ENCODE assay signal across 10 cellular contexts in the genomic region with DNA sequence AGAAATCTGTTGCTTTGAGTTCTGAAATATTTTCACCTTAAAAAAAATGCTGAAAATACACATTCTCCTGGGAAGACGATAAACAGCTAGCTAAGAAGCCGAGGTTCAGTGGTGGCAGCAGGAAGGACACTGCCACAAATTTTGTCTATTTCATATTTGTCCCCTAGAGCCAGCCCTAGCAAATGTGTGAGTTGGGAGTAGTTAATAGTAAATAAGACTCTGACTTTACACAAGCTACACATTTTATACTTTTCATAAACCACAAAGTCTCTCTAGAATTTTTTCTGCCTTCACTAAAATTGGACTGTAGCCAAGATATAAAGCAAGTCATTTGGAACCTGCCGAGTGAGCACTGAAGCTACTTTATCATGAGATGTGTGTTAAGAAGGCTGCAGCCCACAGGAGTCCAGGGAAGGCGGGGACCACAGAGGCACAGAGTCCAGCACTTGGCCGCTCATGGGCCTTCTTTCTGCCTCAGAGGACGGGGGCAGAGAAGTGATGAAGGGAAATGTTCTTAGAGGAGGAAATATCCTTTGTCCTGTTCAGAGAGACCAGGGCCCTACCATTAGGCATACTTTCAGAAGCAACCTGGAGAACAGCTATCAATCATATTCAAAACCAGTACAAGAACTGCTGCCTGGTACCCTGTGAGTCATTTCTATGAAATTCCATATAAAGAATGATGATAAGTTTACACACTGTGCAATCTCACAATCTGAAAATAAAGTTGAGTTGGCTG.
DNase-seq lines count a peak whose midpoint lies in the region; ATAC-seq and TF ChIP-seq lines count a peak whose summit lies in the region.
"Had no signal": no experiment of that assay in that cellular context is flagged by ENCODE, and none has a peak within 500 bp of the region (broad histone marks: within the 10 kb centered on the region; RNA-seq: fewer than 3 reads in every experiment).

No MANE protein-coding gene starts in this region.

- peak overlapping the region; percentile 49 for H3K4me3 Mint-ChIP-seq in T-helper 17 cell

- H3K36me3 ChIP-seq in BLaER1 treated with 17β-estradiol and CSF1 and Interleukin-3, amounts not matched to agents 10 nM and 100 nM, result peaks cover 0 to 42% (median 0%) of the 10 kb centered on the region in 11 experiments; a peak in 8 of 22 replicates
- no peaks in the 10 kb centered on the region for H3K36me3 ChIP-seq in body of pancreas (replicated peaks in 1 of 2; ENCODE audit: insufficient read depth in 1 of 2, low read depth in 2 of 2)

- no peak overlapping the region for H3K4me3 ChIP-seq in BLaER1 treated with 17β-estradiol and CSF1 and Interleukin-3, amounts not matched to agents 10 nM and 100 nM
- H3K4me3 ChIP-seq in body of pancreas, result no peak overlapping the region

- H4K20me1 ChIP-seq in BLaER1 treated with 17β-estradiol and CSF1 and Interleukin-3, amounts not matched to agents 10 nM and 100 nM, result no peaks in the 10 kb centered on the region

- H3K4me1 Mint-ChIP-seq in T-helper 17 cell, result peaks cover 23% of the 10 kb centered on the region

- no peak overlapping the region for H3K27ac ChIP-seq in BLaER1 treated with 17β-estradiol and CSF1 and Interleukin-3, amounts not matched to agents 10 nM and 100 nM
- H3K27ac ChIP-seq in body of pancreas, result peak overlapping the region in 1 of 4 donors; percentile 12

- H3K9ac ChIP-seq in BLaER1 treated with 17β-estradiol and CSF1 and Interleukin-3, amounts not matched to agents 10 nM and 100 nM, result peak overlapping the region in 1 of 11 experiments; percentile 12; a peak in 1 of 22 replicates

- TF ChIP-seq CTCF in body of pancreas (IDR thresholded peaks at IDR 0.05), result no peak

- peak; percentile 30 for ATAC-seq in T-helper 17 cell
- ATAC-seq in body of pancreas, result no peak
- ATAC-seq: naive thymus-derived CD4-positive, alpha-beta T cell had no signal

- DNase-seq in DMS79 treated with DMSO at 0.1 percent for 48 hours (lab: John Stamatoyannopoulos, UW) (peak; percentile 84), T-helper 17 cell (no peak), glomerular visceral epithelial cell (ENCODE audit: extremely low spot score) (peak; percentile 56), SIG-M5 treated with dmso at 0.1 percent for 504 hours (lab: John Stamatoyannopoulos, UW; ENCODE audit: unreplicated experiment) (no peak), body of pancreas (no peak), hepatic stellate cell (ENCODE audit: low spot score) (no peak)
- DNase-seq: effector CD8-positive, alpha-beta T cell; MM.1S had no signal

- H3K27me3 Mint-ChIP-seq in T-helper 17 cell, result no peaks in the 10 kb centered on the region
- H3K27me3 Mint-ChIP-seq: naive thymus-derived CD4-positive, alpha-beta T cell had no signal

- peaks cover 26 to 38% (median 30%) of the 10 kb centered on the region in 10 experiments for H3K4me1 ChIP-seq in BLaER1 treated with 17β-estradiol and CSF1 and Interleukin-3, amounts not matched to agents 10 nM and 100 nM
- H3K4me1 ChIP-seq in body of pancreas, result peaks cover 49% of the 10 kb centered on the region

- H3K4me2 ChIP-seq in BLaER1 treated with 17β-estradiol and CSF1 and Interleukin-3, amounts not matched to agents 10 nM and 100 nM, result peak overlapping the region; percentile 4 to 60 (median 43); a peak in 19 of 22 replicates

- TF ChIP-seq POLR2A in body of pancreas (IDR thresholded peaks at IDR 0.05), result no peak

- H3K36me3 Mint-ChIP-seq in T-helper 17 cell (ENCODE audit: low read depth), result no peaks in the 10 kb centered on the region

- WGBS in body of pancreas, 2 donors, result 72 to 78% methylated on average over 6 of the region's 6 CpGs

- intact Hi-C loops in body of pancreas (cut with DNase I), result no loop called here

- H3K27ac Mint-ChIP-seq in T-helper 17 cell, result peak overlapping the region; percentile 93

- H3K9me3 ChIP-seq in BLaER1 treated with 17β-estradiol and CSF1 and Interleukin-3, amounts not matched to agents 10 nM and 100 nM (replicated peaks in 1 of 11), result peaks cover 0 to 11% (median 0%) of the 10 kb centered on the region in 11 experiments; a peak in 6 of 22 replicates
- H3K9me3 ChIP-seq in T-helper 17 cell (ENCODE audit: control insufficient read depth, low read length, poor library complexity, severe bottlenecking) (no peaks in the 10 kb centered on the region), body of pancreas (no peaks in the 10 kb centered on the region)

- H3K27me3 ChIP-seq in BLaER1 treated with 17β-estradiol and CSF1 and Interleukin-3, amounts not matched to agents 10 nM and 100 nM, result no peaks in the 10 kb centered on the region
- H3K27me3 ChIP-seq in body of pancreas, result no peaks in the 10 kb centered on the region

Comparison
In these comparisons a context has a peak if more than half of its experiments do, and no peak if none do; other contexts are left out.
1. DNase-seq: peak in DMS79 treated with DMSO at 0.1 percent for 48 hours (single experiment) and glomerular visceral epithelial cell (single experiment); none in T-helper 17 cell (0 of 3), SIG-M5 treated with dmso at 0.1 percent for 504 hours (single experiment), body of pancreas (0 of 4) and hepatic stellate cell (single experiment).